Comparison of ENCODE assay signal across 18 cellular contexts in the genomic region with DNA sequence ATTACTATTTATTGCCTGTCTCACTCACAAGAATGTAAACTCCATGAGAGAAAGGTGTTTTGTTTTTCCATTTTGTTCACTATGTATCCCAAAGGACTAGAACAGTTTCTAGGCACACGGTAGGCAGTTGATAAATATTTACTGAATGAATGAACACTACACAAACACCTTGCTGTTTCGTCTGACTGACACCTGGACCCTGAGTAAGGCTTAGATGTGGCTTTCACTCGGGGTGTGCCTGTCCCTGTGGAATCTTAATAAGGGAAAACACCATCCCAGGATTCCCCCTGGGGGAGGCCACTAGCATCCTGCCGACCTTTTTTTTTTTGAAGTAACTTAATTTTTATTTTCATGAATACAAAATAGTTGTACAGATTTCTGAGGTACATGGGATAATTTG.
DNase-seq lines count a peak whose midpoint lies in the region; TF ChIP-seq lines count a peak whose summit lies in the region.
"Had no signal": no experiment of that assay in that cellular context is flagged by ENCODE, and none has a peak within 500 bp of the region (broad histone marks: within the 10 kb centered on the region; RNA-seq: fewer than 3 reads in every experiment).

No MANE protein-coding gene starts in this region.

- CTCF ChIA-PET in Calu3 (lab: Charles Lee), result no interaction called here

- H3K9me3 Mint-ChIP-seq in Calu3 (ENCODE audit: low read depth, unreplicated experiment), result no peaks in the 10 kb centered on the region
- H3K9me3 Mint-ChIP-seq: CD4-positive, alpha-beta T cell had no signal

- peaks cover 32% of the 10 kb centered on the region for H3K36me3 Mint-ChIP-seq in Calu3 (ENCODE audit: insufficient read depth, unreplicated experiment)

- TF ChIP-seq CTCF in Calu3 (IDR thresholded peaks at IDR 0.05; ENCODE audit: unreplicated experiment), result no peak

- H3K4me3 Mint-ChIP-seq in Calu3 (ENCODE audit: low read depth, unreplicated experiment), result peak overlapping the region; percentile 64
- H3K4me3 Mint-ChIP-seq: CD4-positive, alpha-beta T cell had no signal

- H3K27ac Mint-ChIP-seq in Calu3 (ENCODE audit: unreplicated experiment), result peak overlapping the region; percentile 82
- H3K27ac Mint-ChIP-seq: CD4-positive, alpha-beta T cell had no signal

- peaks cover 76% of the 10 kb centered on the region for H3K4me1 Mint-ChIP-seq in Calu3 (ENCODE audit: low read depth, unreplicated experiment)

- intact Hi-C loops in Calu3 (cut with micrococcal nuclease; ENCODE audit: unreplicated experiment), result no loop called here

- BruUV-seq in Calu3 (replicated peaks; lab: Mats Ljungman, UMichigan), result no TSS peak

- DNase-seq in Calu3 (peak; percentile 25), M059J (ENCODE audit: low read depth) (peak; percentile 28), astrocyte of the hippocampus (ENCODE audit: low read depth, low spot score) (peak; percentile 19), renal cortical epithelial cell (ENCODE audit: low read depth) (peak; percentile 74), T-helper 9 cell (no peak)
- no peak for DNase-seq in activated CD8-positive, alpha-beta memory T cell treated with anti-CD3 and anti-CD28 coated beads for 24 hours
- DNase-seq in stimulated activated CD4-positive, alpha-beta T cell treated with anti-CD3 and anti-CD28 coated beads, Interleukin-2, amount 100 ng/mL, for 24 hours, result no peak
- DNase-seq: CD4-positive, alpha-beta T cell; DND-41; GDM1; GM23248; HCEC 1CT; KBM-7; NCI-H1436; NCI-H2029 treated with DMSO at 0.1 percent for 48 hours; NCI-H2171 treated with DMSO at 0.1 percent for 48 hours; NCI-H82; SHP77 treated with DMSO at 0.1 percent for 48 hours had no signal

- no peaks in the 10 kb centered on the region for H3K27me3 Mint-ChIP-seq in Calu3 (ENCODE audit: unreplicated experiment)

Comparison
In these comparisons a context has a peak if more than half of its experiments do, and no peak if none do; other contexts are left out.
1. DNase-seq: peak in Calu3 (single experiment), M059J (single experiment), astrocyte of the hippocampus (single experiment) and renal cortical epithelial cell (single experiment); none in T-helper 9 cell (single experiment), activated CD8-positive, alpha-beta memory T cell treated with anti-CD3 and anti-CD28 coated beads for 24 hours (single experiment) and stimulated activated CD4-positive, alpha-beta T cell treated with anti-CD3 and anti-CD28 coated beads, Interleukin-2, amount 100 ng/mL, for 24 hours (0 of 2).